ENCODE assay signal across 8 cellular contexts in the genomic region with DNA sequence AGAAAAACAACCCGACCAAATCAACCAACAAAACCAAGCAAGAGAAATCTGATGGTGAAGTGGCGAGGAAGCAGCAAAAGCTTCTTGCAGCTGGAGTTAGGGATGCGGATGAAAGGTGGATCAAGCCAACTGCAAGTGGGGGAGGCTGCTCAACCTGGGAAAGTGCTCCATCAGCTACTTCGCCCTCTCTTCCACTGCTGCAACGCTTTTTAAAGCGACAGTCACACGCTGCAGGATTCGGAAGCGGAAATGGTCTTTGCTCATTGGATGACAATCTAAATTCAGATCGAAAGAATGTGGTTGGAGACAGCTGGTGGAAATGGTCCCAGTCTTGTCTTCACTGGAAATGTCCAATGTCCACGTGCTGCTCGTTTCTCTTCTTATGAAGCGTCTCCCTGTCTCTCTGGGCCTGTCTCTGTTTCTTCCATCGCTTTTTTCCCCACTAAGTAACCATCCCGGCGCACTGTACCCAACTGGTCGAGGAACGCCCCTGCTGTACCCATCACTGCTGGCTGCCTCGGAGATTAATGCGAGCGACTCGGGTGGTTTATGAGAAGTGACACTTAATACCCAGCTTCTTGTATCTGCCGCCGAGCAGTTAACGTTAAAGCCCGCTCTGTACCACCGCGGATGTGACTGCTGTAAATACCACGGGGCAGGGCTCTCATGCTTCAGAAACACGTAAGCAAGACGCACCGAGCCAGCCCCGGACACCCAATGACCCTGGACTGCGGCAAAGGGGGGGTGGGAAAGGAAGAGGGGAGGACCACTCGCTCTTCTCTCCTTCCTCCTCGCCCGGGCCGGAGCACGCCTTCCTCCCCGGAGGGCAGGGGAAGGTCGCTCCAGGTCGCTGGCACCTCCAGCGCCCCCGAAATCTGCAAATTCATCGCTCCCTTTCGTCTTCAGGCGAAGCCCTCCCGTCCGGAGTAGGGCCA. TPM values are rescaled to one million over a fixed set of nuclear protein-coding genes. Genes with fewer than 3 reads are reported as not detected.
A peak's percentile ranks its signal among the peaks of the same experiment; 100 is the strongest.
DNase-seq lines count a peak whose midpoint lies in the region; ATAC-seq, FAIRE-seq and TF ChIP-seq lines count a peak whose summit lies in the region.

No MANE protein-coding gene starts in this region.

- 9 to 14% methylated on average over 36 to 49 of the region's 49 CpGs for WGBS in body of pancreas, 2 donors

- H3K9me2 ChIP-seq in OCI-LY1 (ENCODE audit: low read depth, low read length) = no peaks in the 10 kb centered on the region

- H3K4me1 Mint-ChIP-seq in stimulated activated naive CD8-positive, alpha-beta T cell treated with anti-CD3 and anti-CD28 coated beads, Interleukin-15, Interleukin-2, amounts not matched to agents 100 ng/mL and 50 ng/mL, for 24 hours (ENCODE audit: low read depth) = peaks cover 46% of the 10 kb centered on the region

- no peaks in the 10 kb centered on the region for H4K20me1 ChIP-seq in OCI-LY1 (ENCODE audit: insufficient read depth, low read length)

- intact Hi-C loops in body of pancreas (cut with DNase I) (no loop called here), left colon (cut with DNase I, micrococcal nuclease) (no loop called here)

- H3K4me1 ChIP-seq in OCI-LY1 (ENCODE audit: insufficient read depth, low read length, severe bottlenecking) (peaks cover 33% of the 10 kb centered on the region), body of pancreas (peaks cover 30% of the 10 kb centered on the region)

- H3K9me3 ChIP-seq in OCI-LY1 (ENCODE audit: low read length) (no peaks in the 10 kb centered on the region), body of pancreas (no peaks in the 10 kb centered on the region)

- H3K36me3 ChIP-seq in OCI-LY1 (ENCODE audit: insufficient read depth, low read length) (no peaks in the 10 kb centered on the region), body of pancreas (replicated peaks in 1 of 2; ENCODE audit: insufficient read depth in 1 of 2, low read depth in 2 of 2) (no peaks in the 10 kb centered on the region)

- no peaks in the 10 kb centered on the region for H3F3A ChIP-seq in OCI-LY1 (ENCODE audit: insufficient read depth, low read length)

- H3K4me2 ChIP-seq in OCI-LY1 (ENCODE audit: low read length) = peak overlapping the region; percentile 76

- peak; percentile 36 for FAIRE-seq in GM18507 (lab: Jason Lieb, UNC)

- peak overlapping the region; percentile 62; the same call in 1 of the 2 replicates for H3K9ac ChIP-seq in OCI-LY1 (ENCODE audit: low read length)

- H2AFZ ChIP-seq in OCI-LY1 (ENCODE audit: low read length) = no peak overlapping the region

- H3K27ac Mint-ChIP-seq in stimulated activated naive CD8-positive, alpha-beta T cell treated with anti-CD3 and anti-CD28 coated beads, Interleukin-15, Interleukin-2, amounts not matched to agents 100 ng/mL and 50 ng/mL, for 24 hours = peak overlapping the region; percentile 76

- H3K27ac ChIP-seq in OCI-LY1 (ENCODE audit: low read depth, low read length, poor library complexity, severe bottlenecking) (no peak overlapping the region), body of pancreas (no peak overlapping the region)

- no peaks in the 10 kb centered on the region for H3K36me3 Mint-ChIP-seq in stimulated activated naive CD8-positive, alpha-beta T cell treated with anti-CD3 and anti-CD28 coated beads, Interleukin-15, Interleukin-2, amounts not matched to agents 100 ng/mL and 50 ng/mL, for 24 hours (ENCODE audit: low read depth)

- TF ChIP-seq POLR2A in body of pancreas (IDR thresholded peaks at IDR 0.05) = no peak

- TF ChIP-seq CTCF in OCI-LY1 (IDR thresholded peaks at IDR 0.05; ENCODE audit: low read length) = no peak
- TF ChIP-seq CTCF in body of pancreas (IDR thresholded peaks at IDR 0.05) = no peak

- H3K4me3 ChIP-seq in OCI-LY1 (ENCODE audit: low read depth, low read length, poor library complexity, severe bottlenecking) (peak overlapping the region; percentile 60), body of pancreas (peak overlapping the region; percentile 13 to 31)

- H3K27me3 Mint-ChIP-seq in stimulated activated naive CD8-positive, alpha-beta T cell treated with anti-CD3 and anti-CD28 coated beads, Interleukin-15, Interleukin-2, amounts not matched to agents 100 ng/mL and 50 ng/mL, for 24 hours = peaks cover 50% of the 10 kb centered on the region

- peak overlapping the region; percentile 85 for H3K4me3 Mint-ChIP-seq in stimulated activated naive CD8-positive, alpha-beta T cell treated with anti-CD3 and anti-CD28 coated beads, Interleukin-15, Interleukin-2, amounts not matched to agents 100 ng/mL and 50 ng/mL, for 24 hours

- peaks cover 8% of the 10 kb centered on the region; the same call in 1 of the 2 replicates for H3K27me3 ChIP-seq in OCI-LY1 (ENCODE audit: insufficient read depth, low read length)
- no peaks in the 10 kb centered on the region for H3K27me3 ChIP-seq in body of pancreas

- no peak for ATAC-seq in body of pancreas
- no peak for ATAC-seq in left colon
- ATAC-seq in GM19324 (IDR thresholded peaks at IDR 0.05; ENCODE audit: low FRiP score, unreplicated experiment) = no peak

- no peaks in the 10 kb centered on the region for H3K9me3 Mint-ChIP-seq in stimulated activated naive CD8-positive, alpha-beta T cell treated with anti-CD3 and anti-CD28 coated beads, Interleukin-15, Interleukin-2, amounts not matched to agents 100 ng/mL and 50 ng/mL, for 24 hours

- H3K79me2 ChIP-seq in OCI-LY1 (ENCODE audit: insufficient read depth, low read length) = no peaks in the 10 kb centered on the region

- no peak for DNase-seq in GM18507 (ENCODE audit: extremely low spot score, insufficient read length, low read depth)
- peak in 3 of 4 donors; percentile 15 to 25 (median 18) for DNase-seq in body of pancreas
- peak; percentile 38 to 51 for DNase-seq in left colon
- DNase-seq in HuH-7 (ENCODE audit: low spot score) = no peak
- DNase-seq in dedifferentiated amniotic fluid mesenchymal stem cell (ENCODE audit: extremely low spot score) = no peak

RNA-seq across cellular contexts. Expression of a gene that starts 1.9 kb away (rescaled TPM):
- total RNA-seq in body of pancreas (1 to 10 TPM in 1 of 2 donors, under 1 TPM in 1; 0.26 to 1.3 TPM), left colon (1 to 10 TPM in 1 of 2 donors, under 1 TPM in 1; 0.61 to 4.5 TPM)

Comparison
In these comparisons a context has a peak if more than half of its experiments do, and no peak if none do; other contexts are left out.
1. DNase-seq: peak in body of pancreas (3 of 4) and left colon (2 of 2); none in GM18507 (single experiment), HuH-7 (single experiment) and dedifferentiated amniotic fluid mesenchymal stem cell (single experiment).